ENCODE assay signal across 26 cellular contexts in genomic region chr14:74219277-74219676, GRCh38. TPM values are rescaled to one million over a fixed set of nuclear protein-coding genes. Genes with fewer than 3 reads are reported as not detected.
DNase-seq lines count a peak whose midpoint lies in the region; ATAC-seq and TF ChIP-seq lines count a peak whose summit lies in the region.
"Had no signal": no experiment of that assay in that cellular context is flagged by ENCODE, and none has a peak within 500 bp of the region (broad histone marks: within the 10 kb centered on the region; RNA-seq: fewer than 3 reads in every experiment).

No MANE protein-coding gene starts in this region.

- POLR2A ChIA-PET in T-cell (lab: Charles Lee): no interaction called here

- no peak overlapping the region for H3K4me3 ChIP-seq in RWPE2 (ENCODE audit: severe bottlenecking)
- H3K4me3 ChIP-seq: A549; BLaER1 treated with 17β-estradiol and CSF1 and Interleukin-3, amounts not matched to agents 10 nM and 100 nM; GM12878 had no signal

- no peaks in the 10 kb centered on the region for H3K4me1 ChIP-seq in RWPE2 (ENCODE audit: insufficient read depth, poor library complexity, severe bottlenecking)
- H3K4me1 ChIP-seq: A549, Caco-2 had no signal

- no peak for TF ChIP-seq CTCF in RWPE2 (IDR thresholded peaks at IDR 0.05; ENCODE audit: poor library complexity, severe bottlenecking)

- no peaks in the 10 kb centered on the region for H3K36me3 ChIP-seq in RWPE2 (ENCODE audit: low read depth)
- H3K36me3 ChIP-seq: BLaER1 treated with 17β-estradiol and CSF1 and Interleukin-3, amounts not matched to agents 10 nM and 100 nM had no signal

- ATAC-seq in RWPE2 (ENCODE audit: low read depth): no peak
- no peak for ATAC-seq in T-cell (replicated peaks in 1 of 4)
- ATAC-seq: A549; CD8-positive, alpha-beta T cell; GM12878 had no signal

- H3K9me3 Mint-ChIP-seq in T-cell: no peaks in the 10 kb centered on the region
- H3K9me3 Mint-ChIP-seq: CD4-positive, alpha-beta T cell; CD8-positive, alpha-beta T cell had no signal

- H3K4me1 Mint-ChIP-seq in T-cell: peaks cover 0 to 4% (median 4%) of the 10 kb centered on the region in 3 donors

- H3K36me3 Mint-ChIP-seq in T-cell: no peaks in the 10 kb centered on the region
- H3K36me3 Mint-ChIP-seq: CD8-positive, alpha-beta T cell had no signal

- no peak overlapping the region for H3K27ac ChIP-seq in RWPE2 (ENCODE audit: poor library complexity, severe bottlenecking)
- H3K27ac ChIP-seq: A549; BLaER1 treated with 17β-estradiol and CSF1 and Interleukin-3, amounts not matched to agents 10 nM and 100 nM; C4-2B had no signal

- no peaks in the 10 kb centered on the region for H3K9me3 ChIP-seq in RWPE2 (ENCODE audit: severe bottlenecking)
- H3K9me3 ChIP-seq: A549; BLaER1 treated with 17β-estradiol and CSF1 and Interleukin-3, amounts not matched to agents 10 nM and 100 nM; Caco-2 had no signal

- peak; percentile 46 to 70 for DNase-seq in NCI-H524 (lab: John Stamatoyannopoulos, UW)
- no peak for DNase-seq in NCI-H524 treated with DMSO at 0.1 percent for 48 hours (lab: John Stamatoyannopoulos, UW)
- peak; percentile 56 for DNase-seq in RWPE2 (ENCODE audit: low spot score)
- DNase-seq in mesenteric fat pad (ENCODE audit: low spot score): peak; percentile 76
- no peak for DNase-seq in H4 (ENCODE audit: low spot score)
- no peak for DNase-seq in T-cell
- no peak for DNase-seq in NCI-H526 treated with DMSO at 0.1 percent for 48 hours (lab: John Stamatoyannopoulos, UW)
- DNase-seq: 8988T; AML-193; Caco-2; Calu3; CD4-positive, alpha-beta T cell; CD8-positive, alpha-beta T cell; DMS153; DMS53; DMS79; DND-41; EL; GDM1 had no signal

- peaks cover 10 to 32% of the 10 kb centered on the region in 2 donors for H3K27me3 Mint-ChIP-seq in T-cell

- peaks cover 13% of the 10 kb centered on the region for H3K27me3 ChIP-seq in RWPE2 (ENCODE audit: insufficient read depth, poor library complexity, severe bottlenecking)

- H3K4me3 Mint-ChIP-seq in T-cell: no peak overlapping the region
- H3K4me3 Mint-ChIP-seq: B cell; CD4-positive, alpha-beta T cell; CD8-positive, alpha-beta T cell had no signal

- H3K27ac Mint-ChIP-seq in T-cell: no peak overlapping the region
- H3K27ac Mint-ChIP-seq: B cell; CD4-positive, alpha-beta T cell; CD8-positive, alpha-beta T cell had no signal

- CTCF ChIA-PET in T-cell (lab: Charles Lee): no interaction called here

RNA-seq across cellular contexts. Expression of gene VSX2, which starts 20.0 kb away (rescaled TPM):
- total RNA-seq in mesenteric fat pad (not detected), T-cell (not detected)
- not detected in 2 replicates for total RNA-seq in H4 (2014; rRNA removed; shearing (Covaris generic))
- total RNA-seq: B cell; Caco-2; Calu3; CD4-positive, alpha-beta T cell; CD8-positive, alpha-beta T cell; Daoy; G401; GM12878 had no signal

Comparison
In these comparisons a context has a peak if more than half of its experiments do, and no peak if none do; other contexts are left out.
1. DNase-seq: peak in NCI-H524 (2 of 2), RWPE2 (single experiment) and mesenteric fat pad (single experiment); none in NCI-H524 treated with DMSO at 0.1 percent for 48 hours (single experiment), H4 (single experiment), T-cell (0 of 34) and NCI-H526 treated with DMSO at 0.1 percent for 48 hours (single experiment).